ENCODE assay signal across 1 cellular context in the genomic region with DNA sequence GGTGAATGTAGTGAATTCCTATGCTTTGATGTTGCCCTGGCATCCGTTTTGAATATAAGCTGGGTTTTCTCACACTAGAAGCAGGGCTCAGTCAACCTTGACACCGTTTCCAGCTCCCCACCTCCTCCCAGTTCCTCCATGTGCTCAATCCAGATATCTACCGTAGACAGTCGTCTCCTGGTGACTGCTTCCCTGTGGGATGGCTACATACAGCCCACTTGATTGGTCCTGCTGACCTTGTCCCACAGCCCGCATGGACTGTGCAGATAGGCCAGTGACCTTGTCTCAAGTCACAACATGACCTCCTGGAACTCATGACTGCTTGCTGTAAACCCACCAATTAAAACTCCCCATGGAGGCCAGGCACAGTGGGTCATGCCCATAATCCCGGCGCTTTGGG.
TF ChIP-seq lines count a peak whose summit lies in the region.

No MANE protein-coding gene starts in this region.

TF ChIP-seq in HCT116, 20 proteins besides CTCF, POLR2A, EP300 and RAD21:
- TF ChIP-seq EZH2 (IDR thresholded peaks at IDR 0.05), result no peak
- TF ChIP-seq YY1 (IDR thresholded peaks at IDR 0.05; ENCODE audit: extremely low read depth, insufficient replicate concordance, low read depth, low read length), result no peak
- TF ChIP-seq JUND (IDR thresholded peaks at IDR 0.05), result no peak
- no peak for TF ChIP-seq POLR2AphosphoS5 (IDR thresholded peaks at IDR 0.05; ENCODE audit: low read depth, low read length)
- no peak for TF ChIP-seq EGR1 (IDR thresholded peaks at IDR 0.05; ENCODE audit: low read depth)
- no peak for TF ChIP-seq ZNF274 (IDR thresholded peaks at IDR 0.05; ENCODE audit: low read depth, low read length)
- no peak for TF ChIP-seq SRF (IDR thresholded peaks at IDR 0.05; ENCODE audit: low read depth)
- TF ChIP-seq REST (IDR thresholded peaks at IDR 0.05; ENCODE audit: low read depth), result no peak
- TF ChIP-seq MAX (IDR thresholded peaks at IDR 0.05), result no peak
- TF ChIP-seq CEBPB (IDR thresholded peaks at IDR 0.05; ENCODE audit: low read depth), result no peak
- no peak for TF ChIP-seq ZFX (IDR thresholded peaks at IDR 0.05)
- no peak for TF ChIP-seq ELF1 (IDR thresholded peaks at IDR 0.05; ENCODE audit: borderline replicate concordance, low read depth)
- TF ChIP-seq FOSL1 (IDR thresholded peaks at IDR 0.05; ENCODE audit: low read depth), result no peak
- no peak for TF ChIP-seq SIN3A (IDR thresholded peaks at IDR 0.05; ENCODE audit: low read depth)
- no peak for TF ChIP-seq SP1 (IDR thresholded peaks at IDR 0.05; ENCODE audit: low read depth)
